24 cellular contexts compared by ENCODE assay signal in genomic region chr21:38468989-38469388, GRCh38. TPM values are rescaled to one million over a fixed set of nuclear protein-coding genes. Genes with fewer than 3 reads are reported as not detected.
DNase-seq lines count a peak whose midpoint lies in the region; ATAC-seq and TF ChIP-seq lines count a peak whose summit lies in the region.
"Had no signal": no experiment of that assay in that cellular context is flagged by ENCODE, and none has a peak within 500 bp of the region (broad histone marks: within the 10 kb centered on the region; RNA-seq: fewer than 3 reads in every experiment).

No MANE protein-coding gene starts in this region.

- TF ChIP-seq CTCF in mammary epithelial cell (conservative IDR thresholded peaks at IDR 0.05 in 1 of 2, IDR thresholded peaks at IDR 0.05 in 1 of 2; ENCODE audit: extremely low read depth in 1 of 2, insufficient read depth in 1 of 2, low read depth in 1 of 2, low read length in 2 of 2) = no peak
- TF ChIP-seq CTCF in body of pancreas (IDR thresholded peaks at IDR 0.05) = no peak

- H3K4me3 ChIP-seq in mammary epithelial cell (replicated peaks in 1 of 3; ENCODE audit: insufficient read depth in 1 of 3, low read depth in 2 of 3, low read length in 3 of 3) (no peak overlapping the region), body of pancreas (no peak overlapping the region), Karpas-422 (ENCODE audit: low read length) (no peak overlapping the region)
- H3K4me3 ChIP-seq: BLaER1 treated with 17β-estradiol and CSF1 and Interleukin-3, amounts not matched to agents 10 nM and 100 nM; coronary artery; PC-9; SJSA1 had no signal

- ATAC-seq in HG03039 (IDR thresholded peaks at IDR 0.05; ENCODE audit: unreplicated experiment) (no peak), body of pancreas (no peak)
- ATAC-seq: sciatic nerve had no signal

- CTCF ChIA-PET in mammary epithelial cell (lab: Charles Lee; ENCODE audit: low non-redundant PET) = no interaction called here

- H3K4me2 ChIP-seq in mammary epithelial cell (ENCODE audit: insufficient read depth, low read depth, low read length) (no peak overlapping the region), Karpas-422 (ENCODE audit: low read depth, low read length, poor library complexity, severe bottlenecking) (no peak overlapping the region)
- H3K4me2 ChIP-seq: PC-9 had no signal

- TF ChIP-seq POLR2A in body of pancreas (IDR thresholded peaks at IDR 0.05) = no peak

- H3K27me3 ChIP-seq in mammary epithelial cell (ENCODE audit: insufficient read depth, low read length) (no peaks in the 10 kb centered on the region), body of pancreas (no peaks in the 10 kb centered on the region), Karpas-422 (ENCODE audit: low read length) (no peaks in the 10 kb centered on the region)
- H3K27me3 ChIP-seq: BLaER1 treated with 17β-estradiol and CSF1 and Interleukin-3, amounts not matched to agents 10 nM and 100 nM; brain microvascular endothelial cell; SJSA1 had no signal

- no peaks in the 10 kb centered on the region for H3K9me3 ChIP-seq in mammary epithelial cell (replicated peaks; ENCODE audit: insufficient read depth, low read length)
- no peaks in the 10 kb centered on the region for H3K9me3 ChIP-seq in body of pancreas
- H3K9me3 ChIP-seq in Karpas-422 (ENCODE audit: low read length) = no peaks in the 10 kb centered on the region
- H3K9me3 ChIP-seq: SJSA1 had no signal

- H3K9me2 ChIP-seq in Karpas-422 (replicated peaks; ENCODE audit: insufficient read depth, low read length) = no peaks in the 10 kb centered on the region

- intact Hi-C loops in mammary epithelial cell (cut with micrococcal nuclease) (loop anchor here (1.0 to 2.0 kb wide), 2 partner anchors 36 to 243 kb away; no protein-coding TSS in a partner anchor), body of pancreas (cut with DNase I) (no loop called here)

- peak; percentile 13 for DNase-seq in NCI-H748 (lab: John Stamatoyannopoulos, UW; ENCODE audit: unreplicated experiment)
- no peak for DNase-seq in NCI-H748 treated with DMSO at 0.1 percent for 48 hours (lab: John Stamatoyannopoulos, UW)
- peak; percentile 13 for DNase-seq in LoVo (ENCODE audit: low spot score)
- DNase-seq in mammary epithelial cell = peak; percentile 32
- DNase-seq in renal cortical epithelial cell (ENCODE audit: low read depth) = peak; percentile 25
- DNase-seq in body of pancreas = no peak
- DNase-seq in Karpas-422 = no peak
- DNase-seq: activated CD4-positive, alpha-beta T cell treated with anti-CD3 and anti-CD28 coated beads, Interleukin-2, amount 50 U/mL, for 1 hour; activated effector memory CD4-positive, alpha-beta T cell treated with anti-CD3 and anti-CD28 coated beads, Interleukin-2, amount 50 U/mL, for 16 hours; brain microvascular endothelial cell; Calu3; hippocampal formation; naive B cell; NCI-H1092 treated with DMSO at 0.1 percent for 48 hours; PC-9; substantia nigra; T-helper 2 cell; WERI-Rb-1 had no signal

- H3K4me1 ChIP-seq in mammary epithelial cell (ENCODE audit: insufficient read depth, low read length) (peaks cover 17% of the 10 kb centered on the region), body of pancreas (no peaks in the 10 kb centered on the region), Karpas-422 (ENCODE audit: low read length) (peaks cover 7% of the 10 kb centered on the region)
- H3K4me1 ChIP-seq: SJSA1 had no signal

- H3K36me3 ChIP-seq in mammary epithelial cell (ENCODE audit: insufficient read depth, low read length) (no peaks in the 10 kb centered on the region), body of pancreas (replicated peaks in 1 of 2; ENCODE audit: insufficient read depth in 1 of 2, low read depth in 2 of 2) (no peaks in the 10 kb centered on the region), Karpas-422 (ENCODE audit: insufficient read depth, low read length) (no peaks in the 10 kb centered on the region)
- H3K36me3 ChIP-seq: brain microvascular endothelial cell, SJSA1, WERI-Rb-1 had no signal

- dilution Hi-C loops in mammary epithelial cell (cut with HindIII; ENCODE audit: low sequenced_read_pairs) = no loop called here

- in situ Hi-C loops in mammary epithelial cell (cut with MboI; ENCODE audit: low sequenced_read_pairs in 2 of 2) = no loop called here

- H3K9ac ChIP-seq in mammary epithelial cell (ENCODE audit: insufficient read depth, low read length) = no peak overlapping the region
- no peak overlapping the region for H3K9ac ChIP-seq in Karpas-422 (ENCODE audit: low read length)
- H3K9ac ChIP-seq: BLaER1 treated with 17β-estradiol and CSF1 and Interleukin-3, amounts not matched to agents 10 nM and 100 nM had no signal

- H3K79me2 ChIP-seq in mammary epithelial cell (ENCODE audit: insufficient read depth, low read length) (no peaks in the 10 kb centered on the region), Karpas-422 (ENCODE audit: low read length) (no peaks in the 10 kb centered on the region)

- H2AFZ ChIP-seq in mammary epithelial cell (ENCODE audit: low read depth, low read length) (no peak overlapping the region), Karpas-422 (ENCODE audit: low read length) (no peak overlapping the region)
- H2AFZ ChIP-seq: PC-9 had no signal

- 82% methylated on average over 4 of the region's 4 CpGs for WGBS in mammary epithelial cell (ENCODE audit: low coverage, missing lambda C conversion rate)
- WGBS in body of pancreas, 2 donors = 8 to 18% methylated on average over 4 of the region's 4 CpGs

- H3K27ac ChIP-seq in mammary epithelial cell (ENCODE audit: insufficient read depth, low read depth, low read length) (no peak overlapping the region), body of pancreas (no peak overlapping the region), Karpas-422 (ENCODE audit: low read length) (no peak overlapping the region)
- H3K27ac ChIP-seq: brain microvascular endothelial cell, coronary artery, PC-9, SJSA1, WERI-Rb-1 had no signal

- no TSS peak for BruUV-seq in mammary epithelial cell (replicated peaks; lab: Mats Ljungman, UMichigan)

- H4K20me1 ChIP-seq in mammary epithelial cell (ENCODE audit: insufficient read depth, low read length) (no peaks in the 10 kb centered on the region), Karpas-422 (ENCODE audit: insufficient read depth, low read depth, low read length) (no peaks in the 10 kb centered on the region)
- H4K20me1 ChIP-seq: BLaER1 treated with 17β-estradiol and CSF1 and Interleukin-3, amounts not matched to agents 10 nM and 100 nM had no signal

RNA-seq across cellular contexts. Expression of gene ERG, which starts 29.3 kb away (rescaled TPM):
- total RNA-seq in mammary epithelial cell = under 1 TPM; 0.12 to 0.83 TPM
- 0.26 TPM for polyA plus RNA-seq in mammary epithelial cell
- not detected for polyA minus RNA-seq in mammary epithelial cell
- total RNA-seq in renal cortical epithelial cell = under 0.01 and 0.15 TPM in 2 replicates
- total RNA-seq in body of pancreas = 1 to 10 TPM; 4.2 to 7.3 TPM
- not detected in 2 replicates for total RNA-seq in Karpas-422 (2014; rRNA removed; shearing (Covaris generic); ENCODE audit: low replicate concordance)
- total RNA-seq: Calu3, G401, PC-9 had no signal

Comparison
In these comparisons a context has a peak if more than half of its experiments do, and no peak if none do; other contexts are left out.
1. DNase-seq: peak in NCI-H748 (single experiment), LoVo (single experiment), mammary epithelial cell (single experiment) and renal cortical epithelial cell (single experiment); none in NCI-H748 treated with DMSO at 0.1 percent for 48 hours (single experiment), body of pancreas (0 of 4) and Karpas-422 (single experiment).